17 cellular contexts compared by ENCODE assay signal in the genomic region with DNA sequence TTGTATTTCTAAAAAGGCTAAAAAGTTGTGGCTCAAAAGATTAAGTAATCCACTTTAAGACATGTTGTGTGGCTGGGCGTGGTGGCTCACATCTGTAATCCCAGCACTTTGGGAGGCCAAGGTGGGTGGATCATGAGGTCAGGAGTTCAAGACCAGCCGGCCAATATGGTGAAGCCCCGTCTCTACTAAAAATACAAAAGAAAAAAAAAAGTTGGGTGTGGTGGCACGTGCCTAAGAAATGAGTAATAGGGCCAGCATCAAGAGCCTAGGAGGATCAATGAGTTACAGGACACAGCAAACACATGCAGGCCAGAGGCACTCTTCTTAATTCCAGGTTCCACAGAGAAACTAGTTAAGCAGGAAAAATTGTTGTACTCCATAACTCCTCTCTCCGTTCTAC.
A peak's percentile ranks its signal among the peaks of the same experiment; 100 is the strongest.
DNase-seq lines count a peak whose midpoint lies in the region; TF ChIP-seq lines count a peak whose summit lies in the region.
"Had no signal": no experiment of that assay in that cellular context is flagged by ENCODE, and none has a peak within 500 bp of the region (broad histone marks: within the 10 kb centered on the region; RNA-seq: fewer than 3 reads in every experiment).

No MANE protein-coding gene starts in this region.

- H3K4me3 ChIP-seq in endodermal cell (ENCODE audit: low read length) = no peak overlapping the region
- no peak overlapping the region for H3K4me3 ChIP-seq in sigmoid colon
- H3K4me3 ChIP-seq in neural progenitor cell = no peak overlapping the region

- no peak overlapping the region for H3K9ac ChIP-seq in endodermal cell (ENCODE audit: extremely low read depth, low read length, poor library complexity, severe bottlenecking)
- no peak overlapping the region for H3K9ac ChIP-seq in neural progenitor cell

- H3K27ac ChIP-seq in endodermal cell (ENCODE audit: low read depth, low read length) (no peak overlapping the region), sigmoid colon (no peak overlapping the region), neural progenitor cell (no peak overlapping the region)
- H3K27ac ChIP-seq: C4-2B had no signal

- no peak for TF ChIP-seq POLR2A in sigmoid colon (IDR thresholded peaks at IDR 0.05)

- peaks cover 45% of the 10 kb centered on the region for H4K20me1 ChIP-seq in neural progenitor cell (ENCODE audit: low read depth)

- H3F3A ChIP-seq in neural progenitor cell (ENCODE audit: low read depth) = peaks cover 31% of the 10 kb centered on the region

- intact Hi-C loops in sigmoid colon (cut with DNase I) = no loop called here

- H3K4me1 ChIP-seq in endodermal cell (ENCODE audit: control insufficient read depth, insufficient read depth, low read length) (no peaks in the 10 kb centered on the region), sigmoid colon (peaks cover 0 to 8% (median 3%) of the 10 kb centered on the region in 4 donors), neural progenitor cell (no peaks in the 10 kb centered on the region)

- WGBS in endodermal cell (ENCODE audit: insufficient coverage in 1 of 2, insufficient read length in 1 of 2), 2 experiments = 91 to 100% methylated on average over 2 to 5 of the region's 5 CpGs
- WGBS in sigmoid colon, 2 donors = 46 to 73% methylated on average over 5 of the region's 5 CpGs

- H3K9me3 ChIP-seq in endodermal cell (ENCODE audit: control insufficient read depth, low read length) (no peaks in the 10 kb centered on the region), sigmoid colon (no peaks in the 10 kb centered on the region), neural progenitor cell (ENCODE audit: low read depth) (no peaks in the 10 kb centered on the region)

- peak; percentile 11 for DNase-seq in AG09319 (ENCODE audit: extremely low read depth, low read depth)
- DNase-seq in HT1080 (ENCODE audit: low read depth) = peak; percentile 89
- no peak for DNase-seq in endodermal cell
- DNase-seq in myocyte (ENCODE audit: low read depth) = peak; percentile 36
- no peak for DNase-seq in sigmoid colon
- no peak for DNase-seq in DMS53 (lab: John Stamatoyannopoulos, UW)
- no peak for DNase-seq in neural progenitor cell (ENCODE audit: low spot score)
- no peak for DNase-seq in germinal center (ENCODE audit: low spot score)
- DNase-seq: activated B cell treated with CpG ODN at 0.5 μM for 24 hours; erythroblast; NCI-H1048; NCI-H69; SIG-M5; stimulated activated CD4-positive, alpha-beta T cell treated with anti-CD3 and anti-CD28 coated beads, Interleukin-12 subunit alpha, Interleukin-12 subunit beta, amount 100 ng/mL, for 4 hours had no signal

- H3K4me3 Mint-ChIP-seq in endodermal cell = no peak overlapping the region
- H3K4me3 Mint-ChIP-seq in neural progenitor cell = no peak overlapping the region
- H3K4me3 Mint-ChIP-seq: activated B cell treated with CpG ODN at 0.5 μM for 24 hours; activated T-helper 17 cell treated with anti-CD3 and anti-CD28 coated beads, Interleukin-2, amount 50 U/mL, for 72 hours; natural killer cell treated with Interleukin-12 subunit alpha and Interleukin-12 subunit beta and Interleukin-15 and Interleukin-18, amount 100 ng/mL, for 72 hours had no signal

- H2AFZ ChIP-seq in neural progenitor cell (replicated peaks) = no peak overlapping the region

- H3K4me1 Mint-ChIP-seq in endodermal cell (peaks cover 6% of the 10 kb centered on the region), neural progenitor cell (peaks cover 8% of the 10 kb centered on the region)
- H3K4me1 Mint-ChIP-seq: activated B cell treated with CpG ODN at 0.5 μM for 24 hours; activated T-helper 17 cell treated with anti-CD3 and anti-CD28 coated beads, Interleukin-2, amount 50 U/mL, for 72 hours had no signal

- no peak overlapping the region for H3K4me2 ChIP-seq in neural progenitor cell

- H3K36me3 ChIP-seq in endodermal cell (ENCODE audit: control insufficient read depth, insufficient read depth, low read length) (peaks cover 91% of the 10 kb centered on the region), sigmoid colon (peaks cover 0 to 63% (median 14%) of the 10 kb centered on the region in 4 donors), neural progenitor cell (peaks cover 13% of the 10 kb centered on the region)

- TF ChIP-seq EP300 in sigmoid colon (IDR thresholded peaks at IDR 0.05) = no peak

- H3K9me3 Mint-ChIP-seq in endodermal cell = no peaks in the 10 kb centered on the region
- no peaks in the 10 kb centered on the region for H3K9me3 Mint-ChIP-seq in neural progenitor cell
- H3K9me3 Mint-ChIP-seq: activated B cell treated with CpG ODN at 0.5 μM for 24 hours; activated T-helper 17 cell treated with anti-CD3 and anti-CD28 coated beads, Interleukin-2, amount 50 U/mL, for 72 hours; natural killer cell treated with Interleukin-12 subunit alpha and Interleukin-12 subunit beta and Interleukin-15 and Interleukin-18, amount 100 ng/mL, for 72 hours had no signal

- peak overlapping the region; percentile 46 for H3K27ac Mint-ChIP-seq in endodermal cell
- no peak overlapping the region for H3K27ac Mint-ChIP-seq in neural progenitor cell
- H3K27ac Mint-ChIP-seq: activated B cell treated with CpG ODN at 0.5 μM for 24 hours; activated T-helper 17 cell treated with anti-CD3 and anti-CD28 coated beads, Interleukin-2, amount 50 U/mL, for 72 hours; natural killer cell treated with Interleukin-12 subunit alpha and Interleukin-12 subunit beta and Interleukin-15 and Interleukin-18, amount 100 ng/mL, for 72 hours had no signal

- H3K27me3 ChIP-seq in endodermal cell (ENCODE audit: control insufficient read depth, insufficient read depth, low read length, poor library complexity, severe bottlenecking) (no peaks in the 10 kb centered on the region), sigmoid colon (no peaks in the 10 kb centered on the region), neural progenitor cell (no peaks in the 10 kb centered on the region)

- peaks cover 69% of the 10 kb centered on the region for H3K79me2 ChIP-seq in neural progenitor cell (ENCODE audit: low read depth)

- no peaks in the 10 kb centered on the region for H3K27me3 Mint-ChIP-seq in endodermal cell (ENCODE audit: insufficient read depth)
- no peaks in the 10 kb centered on the region for H3K27me3 Mint-ChIP-seq in neural progenitor cell (ENCODE audit: insufficient read depth, low read depth)
- H3K27me3 Mint-ChIP-seq: activated B cell treated with CpG ODN at 0.5 μM for 24 hours; activated T-helper 17 cell treated with anti-CD3 and anti-CD28 coated beads, Interleukin-2, amount 50 U/mL, for 72 hours; natural killer cell treated with Interleukin-12 subunit alpha and Interleukin-12 subunit beta and Interleukin-15 and Interleukin-18, amount 100 ng/mL, for 72 hours had no signal

- H3K36me3 Mint-ChIP-seq in endodermal cell (ENCODE audit: low read depth) = peaks cover 20% of the 10 kb centered on the region
- peaks cover 8% of the 10 kb centered on the region for H3K36me3 Mint-ChIP-seq in neural progenitor cell

- TF ChIP-seq CTCF in AG09319 (IDR thresholded peaks at IDR 0.05; ENCODE audit: low read depth, low read length) (no peak), endodermal cell (conservative IDR thresholded peaks at IDR 0.05) (no peak), sigmoid colon (IDR thresholded peaks at IDR 0.05) (no peak), neural progenitor cell (IDR thresholded peaks at IDR 0.05) (no peak)

Comparison
In these comparisons a context has a peak if more than half of its experiments do, and no peak if none do; other contexts are left out.
1. DNase-seq: peak in AG09319 (single experiment), HT1080 (single experiment) and myocyte (single experiment); none in endodermal cell (single experiment), sigmoid colon (single experiment), DMS53 (single experiment), neural progenitor cell (single experiment) and germinal center (single experiment).